In genomic region chr2:11746376-11746806, GRCh38 we compare ENCODE assay signal across 1 cellular context.
TF ChIP-seq lines count a peak whose summit lies in the region.

Gene LPIN1, plus strand, starts transcription at chr2:11746632. Its CDS starts 18,910 bp downstream, at chr2:11765542.

TF ChIP-seq in IMR-90, 13 proteins besides CTCF, POLR2A, EP300 and RAD21 (continued from another document):
- no peak for TF ChIP-seq ELK1 (IDR thresholded peaks at IDR 0.05; ENCODE audit: borderline replicate concordance, low read depth, low read length)
- no peak for TF ChIP-seq RFX5 (IDR thresholded peaks at IDR 0.05; ENCODE audit: low read depth, low read length)
- 0 out of 2 replicates have a peak, but pooled peaks have one; percentile 45 for TF ChIP-seq BHLHE40 (IDR thresholded peaks at IDR 0.05; ENCODE audit: low read depth, low read length)
- TF ChIP-seq SMC3 (IDR thresholded peaks at IDR 0.05; ENCODE audit: low read depth, low read length): no peak
